ENCODE assay signal across 8 cellular contexts in genomic region chr13:27455331-27455855, GRCh38. TPM values are rescaled to one million over a fixed set of nuclear protein-coding genes. Genes with fewer than 3 reads are reported as not detected.
A peak's percentile ranks its signal among the peaks of the same experiment; 100 is the strongest.
DNase-seq lines count a peak whose midpoint lies in the region; ATAC-seq and TF ChIP-seq lines count a peak whose summit lies in the region.

No MANE protein-coding gene starts in this region.

- peaks cover 32% of the 10 kb centered on the region for H3K4me1 Mint-ChIP-seq in activated CD8-positive, alpha-beta T cell treated with anti-CD3 and anti-CD28 coated beads, Interleukin-2, amount 10 ng/mL, durations not matched to agents 7 days and 5 days (ENCODE audit: low read depth)

- peaks cover 27% of the 10 kb centered on the region for H3K4me1 ChIP-seq in left ventricle myocardium inferior
- peaks cover 3% of the 10 kb centered on the region for H3K4me1 ChIP-seq in upper lobe of right lung

- peak overlapping the region; percentile 50 for H3K4me3 ChIP-seq in left ventricle myocardium inferior
- peak overlapping the region; percentile 37 for H3K4me3 ChIP-seq in upper lobe of right lung

- H3K36me3 ChIP-seq in left ventricle myocardium inferior (no peaks in the 10 kb centered on the region), upper lobe of right lung (no peaks in the 10 kb centered on the region)

- POLR2A ChIA-PET in activated CD8-positive, alpha-beta T cell treated with anti-CD3 and anti-CD28 coated beads, Interleukin-2, amount 10 ng/mL, durations not matched to agents 7 days and 5 days (lab: Charles Lee): interaction anchor here (1.0 to 10.0 kb wide), 3 partner anchors 18 to 165 kb away, joined by 5 to 156 read pairs (median 5); partner anchors contain the start of genes GTF3A and LNX2

- DNase-seq in left ventricle myocardium inferior (no peak), Right ventricle myocardium superior (no peak), left lobe of liver (ENCODE audit: low spot score) (no peak), upper lobe of right lung (no peak), glomerular visceral epithelial cell (ENCODE audit: extremely low spot score) (no peak), NCI-H187 (lab: John Stamatoyannopoulos, UW) (no peak)
- no peak for DNase-seq in activated CD8-positive, alpha-beta T cell treated with anti-CD3 and anti-CD28 coated beads, Interleukin-2, amount 10 ng/mL, durations not matched to agents 7 days and 5 days

- CTCF ChIA-PET in activated CD8-positive, alpha-beta T cell treated with anti-CD3 and anti-CD28 coated beads, Interleukin-2, amount 10 ng/mL, durations not matched to agents 7 days and 5 days (lab: Charles Lee): interaction anchor here (0.9 to 2.9 kb wide), 7 partner anchors 11 to 164 kb away, joined by 4 to 10 read pairs (median 4); partner anchors contain the start of gene LNX2

- H3K27me3 Mint-ChIP-seq in activated CD8-positive, alpha-beta T cell treated with anti-CD3 and anti-CD28 coated beads, Interleukin-2, amount 10 ng/mL, durations not matched to agents 7 days and 5 days (ENCODE audit: low read depth): no peaks in the 10 kb centered on the region

- H3K27ac ChIP-seq in left ventricle myocardium inferior (replicated peaks): peak overlapping the region; percentile 63
- no peak overlapping the region for H3K27ac ChIP-seq in upper lobe of right lung

- H3K4me3 Mint-ChIP-seq in activated CD8-positive, alpha-beta T cell treated with anti-CD3 and anti-CD28 coated beads, Interleukin-2, amount 10 ng/mL, durations not matched to agents 7 days and 5 days: peak overlapping the region; percentile 85

- intact Hi-C loops in left ventricle myocardium inferior (cut with micrococcal nuclease) (no loop called here), Right ventricle myocardium superior (cut with DNase I) (no loop called here), upper lobe of right lung (cut with DNase I) (no loop called here)

- no peaks in the 10 kb centered on the region for H3K36me3 Mint-ChIP-seq in activated CD8-positive, alpha-beta T cell treated with anti-CD3 and anti-CD28 coated beads, Interleukin-2, amount 10 ng/mL, durations not matched to agents 7 days and 5 days (ENCODE audit: low read depth)

- H3K27me3 ChIP-seq in left ventricle myocardium inferior (ENCODE audit: low read depth): no peaks in the 10 kb centered on the region
- no peaks in the 10 kb centered on the region for H3K27me3 ChIP-seq in upper lobe of right lung

- H3K27ac Mint-ChIP-seq in activated CD8-positive, alpha-beta T cell treated with anti-CD3 and anti-CD28 coated beads, Interleukin-2, amount 10 ng/mL, durations not matched to agents 7 days and 5 days: peak overlapping the region; percentile 98

- ATAC-seq in Right ventricle myocardium superior (ENCODE audit: poor library complexity) (no peak), left lobe of liver (peak; percentile 28), upper lobe of right lung (no peak), GM21367 (IDR thresholded peaks at IDR 0.05; ENCODE audit: unreplicated experiment) (no peak)
- peak; percentile 50 for ATAC-seq in activated CD8-positive, alpha-beta T cell treated with anti-CD3 and anti-CD28 coated beads, Interleukin-2, amount 10 ng/mL, durations not matched to agents 7 days and 5 days

- TF ChIP-seq CTCF in left ventricle myocardium inferior (IDR thresholded peaks at IDR 0.05; ENCODE audit: borderline replicate concordance): no peak
- no peak for TF ChIP-seq CTCF in upper lobe of right lung (IDR thresholded peaks at IDR 0.05)

- no peaks in the 10 kb centered on the region for H3K9me3 Mint-ChIP-seq in activated CD8-positive, alpha-beta T cell treated with anti-CD3 and anti-CD28 coated beads, Interleukin-2, amount 10 ng/mL, durations not matched to agents 7 days and 5 days (ENCODE audit: insufficient read depth)

- no peaks in the 10 kb centered on the region for H3K9me3 ChIP-seq in left ventricle myocardium inferior (replicated peaks)
- no peaks in the 10 kb centered on the region for H3K9me3 ChIP-seq in upper lobe of right lung

RNA-seq across cellular contexts. Expression of gene MTIF3, which starts 5.0 kb away (rescaled TPM):
- total RNA-seq in left ventricle myocardium inferior (140 TPM), Right ventricle myocardium superior (189 TPM), left lobe of liver (24.0 TPM), upper lobe of right lung (38.6 TPM)
- total RNA-seq in activated CD8-positive, alpha-beta T cell treated with anti-CD3 and anti-CD28 coated beads, Interleukin-2, amount 10 ng/mL, durations not matched to agents 7 days and 5 days: 10 to 100 TPM; 39.9 to 44.7 TPM

RNA-seq across cellular contexts. Expression of gene GTF3A, which starts 31.0 kb away (rescaled TPM):
- 176 TPM for total RNA-seq in left ventricle myocardium inferior
- total RNA-seq in Right ventricle myocardium superior: 211 TPM
- total RNA-seq in activated CD8-positive, alpha-beta T cell treated with anti-CD3 and anti-CD28 coated beads, Interleukin-2, amount 10 ng/mL, durations not matched to agents 7 days and 5 days: 100 to 1,000 TPM; 227 to 233 TPM
- total RNA-seq in left lobe of liver: 64.5 TPM
- total RNA-seq in upper lobe of right lung: 81.7 TPM

Comparison
In these comparisons a context has a peak if more than half of its experiments do, and no peak if none do; other contexts are left out.
1. ATAC-seq: peak in activated CD8-positive, alpha-beta T cell treated with anti-CD3 and anti-CD28 coated beads, Interleukin-2, amount 10 ng/mL, durations not matched to agents 7 days and 5 days (single experiment) and left lobe of liver (single experiment); none in Right ventricle myocardium superior (single experiment), upper lobe of right lung (single experiment) and GM21367 (single experiment).